Comparison of ENCODE assay signal across 9 cellular contexts in genomic region chr6:149895702-149896310, GRCh38. TPM values are rescaled to one million over a fixed set of nuclear protein-coding genes. Genes with fewer than 3 reads are reported as not detected.
DNase-seq lines count a peak whose midpoint lies in the region; ATAC-seq, FAIRE-seq and TF ChIP-seq lines count a peak whose summit lies in the region.
"Had no signal": no experiment of that assay in that cellular context is flagged by ENCODE, and none has a peak within 500 bp of the region (broad histone marks: within the 10 kb centered on the region; RNA-seq: fewer than 3 reads in every experiment).

No MANE protein-coding gene starts in this region.

- peaks cover 3 to 6% (median 5%) of the 10 kb centered on the region in 3 donors for H3K4me1 ChIP-seq in pancreas

- POLR2A ChIA-PET in activated CD4-positive, alpha-beta T cell treated with anti-CD3 and anti-CD28 coated beads for 36 hours (lab: Charles Lee) = no interaction called here

- H3K27me3 ChIP-seq in pancreas = no peaks in the 10 kb centered on the region

- 62 to 71% methylated on average over 5 of the region's 5 CpGs for WGBS in pancreas, 2 donors

- no peaks in the 10 kb centered on the region for H3K9me3 Mint-ChIP-seq in activated CD4-positive, alpha-beta T cell treated with anti-CD3 and anti-CD28 coated beads for 36 hours (ENCODE audit: low read depth)
- H3K9me3 Mint-ChIP-seq in T-helper 1 cell treated with Interleukin-12 subunit alpha and Interleukin-12 subunit beta and Interleukin-4 antibody, amounts not matched to agents 30 μg/mL and 1 μg/mL, for 36 hours = no peaks in the 10 kb centered on the region

- no peak overlapping the region for H3K4me3 Mint-ChIP-seq in activated CD4-positive, alpha-beta T cell treated with anti-CD3 and anti-CD28 coated beads for 36 hours
- peak overlapping the region; percentile 23 for H3K4me3 Mint-ChIP-seq in T-helper 1 cell treated with Interleukin-12 subunit alpha and Interleukin-12 subunit beta and Interleukin-4 antibody, amounts not matched to agents 30 μg/mL and 1 μg/mL, for 36 hours

- intact Hi-C loops in activated CD4-positive, alpha-beta T cell treated with anti-CD3 and anti-CD28 coated beads for 36 hours (cut with DNase I, micrococcal nuclease) = no loop called here
- intact Hi-C loops in pancreas (cut with DNase I) = no loop called here

- H3K27ac ChIP-seq in pancreas = peak overlapping the region in 2 of 4 donors; percentile 41 to 60

- peaks cover 15% of the 10 kb centered on the region for H3K4me1 Mint-ChIP-seq in activated CD4-positive, alpha-beta T cell treated with anti-CD3 and anti-CD28 coated beads for 36 hours
- H3K4me1 Mint-ChIP-seq in T-helper 1 cell treated with Interleukin-12 subunit alpha and Interleukin-12 subunit beta and Interleukin-4 antibody, amounts not matched to agents 30 μg/mL and 1 μg/mL, for 36 hours (ENCODE audit: low read depth) = peaks cover 20% of the 10 kb centered on the region

- H3K36me3 Mint-ChIP-seq in activated CD4-positive, alpha-beta T cell treated with anti-CD3 and anti-CD28 coated beads for 36 hours (ENCODE audit: low read depth) = no peaks in the 10 kb centered on the region
- H3K36me3 Mint-ChIP-seq in T-helper 1 cell treated with Interleukin-12 subunit alpha and Interleukin-12 subunit beta and Interleukin-4 antibody, amounts not matched to agents 30 μg/mL and 1 μg/mL, for 36 hours (ENCODE audit: low read depth) = peaks cover 1% of the 10 kb centered on the region

- DNase-seq in activated CD4-positive, alpha-beta T cell treated with anti-CD3 and anti-CD28 coated beads for 36 hours = peak; percentile 67
- DNase-seq in activated CD4-positive, alpha-beta T cell treated with anti-CD3 and anti-CD28 coated beads for 1 hour = no peak
- DNase-seq in choroid plexus epithelial cell (ENCODE audit: low read depth) = peak; percentile 66
- no peak for DNase-seq in pancreas
- no peak for DNase-seq in anterior cingulate cortex (lab: John Stamatoyannopoulos, UW)

- peaks cover 6% of the 10 kb centered on the region for H3K27me3 Mint-ChIP-seq in activated CD4-positive, alpha-beta T cell treated with anti-CD3 and anti-CD28 coated beads for 36 hours
- peaks cover 31% of the 10 kb centered on the region for H3K27me3 Mint-ChIP-seq in T-helper 1 cell treated with Interleukin-12 subunit alpha and Interleukin-12 subunit beta and Interleukin-4 antibody, amounts not matched to agents 30 μg/mL and 1 μg/mL, for 36 hours (ENCODE audit: low read depth)

- FAIRE-seq in pancreas (lab: Jason Lieb, UNC) = no peak

- no peak overlapping the region for H3K4me3 ChIP-seq in choroid plexus epithelial cell (ENCODE audit: low read depth, low read length)
- no peak overlapping the region for H3K4me3 ChIP-seq in pancreas

- peak; percentile 98 for ATAC-seq in activated CD4-positive, alpha-beta T cell treated with anti-CD3 and anti-CD28 coated beads for 36 hours
- ATAC-seq in pancreas (peak in 3 of 4 donors; percentile 10 to 42 (median 23)), HG03045 (IDR thresholded peaks at IDR 0.05; ENCODE audit: unreplicated experiment) (no peak), HG02571 (IDR thresholded peaks at IDR 0.05; ENCODE audit: unreplicated experiment) (no peak)

- peak overlapping the region; percentile 23 for H3K27ac Mint-ChIP-seq in activated CD4-positive, alpha-beta T cell treated with anti-CD3 and anti-CD28 coated beads for 36 hours
- peak overlapping the region; percentile 4 for H3K27ac Mint-ChIP-seq in T-helper 1 cell treated with Interleukin-12 subunit alpha and Interleukin-12 subunit beta and Interleukin-4 antibody, amounts not matched to agents 30 μg/mL and 1 μg/mL, for 36 hours

- no peaks in the 10 kb centered on the region for H3K36me3 ChIP-seq in pancreas

- CTCF ChIA-PET in activated CD4-positive, alpha-beta T cell treated with anti-CD3 and anti-CD28 coated beads for 36 hours (lab: Charles Lee) = no interaction called here

- H3K9me3 ChIP-seq in pancreas = no peaks in the 10 kb centered on the region

- no peak for TF ChIP-seq CTCF in choroid plexus epithelial cell (conservative IDR thresholded peaks at IDR 0.05; ENCODE audit: low read depth, low read length)
- TF ChIP-seq CTCF in pancreas (IDR thresholded peaks at IDR 0.05) = no peak

RNA-seq across cellular contexts. Expression of gene RAET1E, which starts 2.1 kb away (rescaled TPM):
- not detected for total RNA-seq in activated CD4-positive, alpha-beta T cell treated with anti-CD3 and anti-CD28 coated beads for 36 hours
- under 1 TPM in 1 of 6 donors, not detected in 5; 0.09 TPM for total RNA-seq in pancreas
- not detected for polyA plus RNA-seq in pancreas
- total RNA-seq: T-helper 2 cell treated with Interferon-gamma antibody and Interleukin-4, amounts not matched to agents 100 ng/mL and 5 ng/mL, for 36 hours had no signal

RNA-seq across cellular contexts. Expression of gene RAET1G, which starts 27.1 kb away (rescaled TPM):
- not detected for total RNA-seq in activated CD4-positive, alpha-beta T cell treated with anti-CD3 and anti-CD28 coated beads for 36 hours
- under 1 TPM in 1 of 6 donors, not detected in 5; 0.31 TPM for total RNA-seq in pancreas
- polyA plus RNA-seq in pancreas = under 1 TPM in 1 of 2 donors, not detected in 1; 0.30 TPM
- total RNA-seq: T-helper 2 cell treated with Interferon-gamma antibody and Interleukin-4, amounts not matched to agents 100 ng/mL and 5 ng/mL, for 36 hours had no signal

RNA-seq across cellular contexts. Expression of gene LRP11, which starts 31.6 kb away (rescaled TPM):
- 1 to 10 TPM; 5.1 TPM for total RNA-seq in activated CD4-positive, alpha-beta T cell treated with anti-CD3 and anti-CD28 coated beads for 36 hours
- 10 to 100 TPM; 10.9 to 22.2 (median 15.2) TPM for total RNA-seq in pancreas
- 10 to 100 TPM in 1 of 2 donors, 1 to 10 TPM in 1; 5.4 to 19.7 TPM for polyA plus RNA-seq in pancreas

RNA-seq across cellular contexts. Expression of gene ULBP2, which starts 46.0 kb away (rescaled TPM):
- under 1 TPM; 0.32 to 0.43 TPM for total RNA-seq in activated CD4-positive, alpha-beta T cell treated with anti-CD3 and anti-CD28 coated beads for 36 hours
- under 1 TPM in 3 of 6 donors, not detected in 3; 0.25 to 0.37 (median 0.34) TPM for total RNA-seq in pancreas
- under 1 TPM; 0.19 TPM for polyA plus RNA-seq in pancreas

Comparison
In these comparisons a context has a peak if more than half of its experiments do, and no peak if none do; other contexts are left out.
1. DNase-seq: peak in activated CD4-positive, alpha-beta T cell treated with anti-CD3 and anti-CD28 coated beads for 36 hours (single experiment) and choroid plexus epithelial cell (single experiment); none in activated CD4-positive, alpha-beta T cell treated with anti-CD3 and anti-CD28 coated beads for 1 hour (single experiment), pancreas (0 of 6) and anterior cingulate cortex (0 of 58).
2. ATAC-seq: peak in activated CD4-positive, alpha-beta T cell treated with anti-CD3 and anti-CD28 coated beads for 36 hours (single experiment) and pancreas (3 of 4); none in HG03045 (single experiment) and HG02571 (single experiment).